In genomic region chr5:92904021-92904420, GRCh38 we compare ENCODE assay signal across 33 cellular contexts.
"Had no signal": no experiment of that assay in that cellular context is flagged by ENCODE, and none has a peak within 500 bp of the region (broad histone marks: within the 10 kb centered on the region; RNA-seq: fewer than 3 reads in every experiment).

No MANE protein-coding gene starts in this region.

- H3K4me1 Mint-ChIP-seq: activated CD4-positive, alpha-beta memory T cell treated with anti-CD3 and anti-CD28 coated beads, Interleukin-2, amount 10 ng/mL, durations not matched to agents 7 days and 5 days; activated naive CD4-positive, alpha-beta T cell treated with anti-CD3 and anti-CD28 coated beads, Interleukin-2, amount 50 U/mL, for 24 hours; activated naive CD8-positive, alpha-beta T cell treated with anti-CD3 and anti-CD28 coated beads, Interleukin-2, amount 10 ng/mL, durations not matched to agents 7 days and 5 days had no signal

- FAIRE-seq: astrocyte, bronchial epithelial cell, RCC 7860 had no signal

- H3K4me3 ChIP-seq: adrenal gland, body of pancreas had no signal

- H3K27me3 ChIP-seq: adrenal gland, body of pancreas had no signal

- H3K27me3 Mint-ChIP-seq: activated CD4-positive, alpha-beta memory T cell treated with anti-CD3 and anti-CD28 coated beads, Interleukin-2, amount 10 ng/mL, durations not matched to agents 7 days and 5 days; activated naive CD4-positive, alpha-beta T cell treated with anti-CD3 and anti-CD28 coated beads, Interleukin-2, amount 50 U/mL, for 24 hours; activated naive CD8-positive, alpha-beta T cell treated with anti-CD3 and anti-CD28 coated beads, Interleukin-2, amount 10 ng/mL, durations not matched to agents 7 days and 5 days had no signal

- H3K9me3 Mint-ChIP-seq: activated CD4-positive, alpha-beta memory T cell treated with anti-CD3 and anti-CD28 coated beads, Interleukin-2, amount 10 ng/mL, durations not matched to agents 7 days and 5 days; activated naive CD4-positive, alpha-beta T cell treated with anti-CD3 and anti-CD28 coated beads, Interleukin-2, amount 50 U/mL, for 24 hours; activated T-helper 2 cell treated with anti-CD3 and anti-CD28 coated beads, Interferon-gamma antibody, Interleukin-2, Interleukin-4, amounts not matched to agents 10 μg/mL and 5 μg/mL and 100 μg/mL, durations not matched to agents 14 hours and 24 hours and 36 hours had no signal

- H3K9me3 ChIP-seq: body of pancreas had no signal

- H3K36me3 ChIP-seq: adrenal gland, WERI-Rb-1 had no signal

- H3K4me1 ChIP-seq: body of pancreas had no signal

- H3K4me3 Mint-ChIP-seq: activated CD4-positive, alpha-beta memory T cell treated with anti-CD3 and anti-CD28 coated beads, Interleukin-2, amount 10 ng/mL, durations not matched to agents 7 days and 5 days; activated naive CD4-positive, alpha-beta T cell treated with anti-CD3 and anti-CD28 coated beads, Interleukin-2, amount 50 U/mL, for 24 hours; activated naive CD8-positive, alpha-beta T cell treated with anti-CD3 and anti-CD28 coated beads, Interleukin-2, amount 10 ng/mL, durations not matched to agents 7 days and 5 days had no signal

- H3K27ac ChIP-seq: adrenal gland, body of pancreas, RWPE1, WERI-Rb-1 had no signal

- DNase-seq: activated CD4-positive, alpha-beta memory T cell treated with anti-CD3 and anti-CD28 coated beads, Interleukin-2, amount 10 ng/mL, durations not matched to agents 7 days and 5 days; activated CD4-positive, alpha-beta T cell treated with anti-CD3 and anti-CD28 coated beads for 1 hour; activated CD4-positive, alpha-beta T cell treated with anti-CD3 and anti-CD28 coated beads for 48 hours; activated CD4-positive, CD25-positive, alpha-beta regulatory T cell; activated gamma-delta T cell; activated naive CD4-positive, alpha-beta T cell treated with Interleukin-2 at 50 U/mL for 16 hours; activated naive CD8-positive, alpha-beta T cell treated with anti-CD3 and anti-CD28 coated beads, Interleukin-2, amount 10 ng/mL, durations not matched to agents 7 days and 5 days; activated T-cell treated with anti-CD3 and anti-CD28 coated beads, Interleukin-2, amount 50 U/mL, for 1 hour; adrenal gland; body of pancreas; caudate nucleus; NCI-H1092 treated with DMSO at 0.1 percent for 48 hours; NCI-H1417; NCI-H146; NCI-H187; NCI-H2029 treated with DMSO at 0.1 percent for 48 hours; NCI-H2107; NCI-H2171; NCI-H510A; NCI-H526; NCI-H748 treated with DMSO at 0.1 percent for 48 hours; NK-92 treated with Interleukin-12 subunit alpha and Interleukin-12 subunit beta, amount 100 ng/mL, for 24 hours; PC-3; SIG-M5; T1000; WERI-Rb-1 had no signal

- ATAC-seq: body of pancreas, PC-3, Right ventricle myocardium inferior had no signal

- H3K36me3 Mint-ChIP-seq: activated naive CD4-positive, alpha-beta T cell treated with anti-CD3 and anti-CD28 coated beads, Interleukin-2, amount 50 U/mL, for 24 hours; activated naive CD8-positive, alpha-beta T cell treated with anti-CD3 and anti-CD28 coated beads, Interleukin-2, amount 10 ng/mL, durations not matched to agents 7 days and 5 days had no signal

- H3K27ac Mint-ChIP-seq: activated CD4-positive, alpha-beta memory T cell treated with anti-CD3 and anti-CD28 coated beads, Interleukin-2, amount 10 ng/mL, durations not matched to agents 7 days and 5 days; activated naive CD4-positive, alpha-beta T cell treated with anti-CD3 and anti-CD28 coated beads, Interleukin-2, amount 50 U/mL, for 24 hours; activated naive CD8-positive, alpha-beta T cell treated with anti-CD3 and anti-CD28 coated beads, Interleukin-2, amount 10 ng/mL, durations not matched to agents 7 days and 5 days; activated T-helper 2 cell treated with anti-CD3 and anti-CD28 coated beads, Interferon-gamma antibody, Interleukin-2, Interleukin-4, amounts not matched to agents 10 μg/mL and 5 μg/mL and 100 μg/mL, durations not matched to agents 14 hours and 24 hours and 36 hours had no signal
